11 cellular contexts compared by ENCODE assay signal in genomic region chr4:70874268-70875156, GRCh38. TPM values are rescaled to one million over a fixed set of nuclear protein-coding genes. Genes with fewer than 3 reads are reported as not detected.
DNase-seq lines count a peak whose midpoint lies in the region; ATAC-seq and TF ChIP-seq lines count a peak whose summit lies in the region.
"Had no signal": no experiment of that assay in that cellular context is flagged by ENCODE, and none has a peak within 500 bp of the region (broad histone marks: within the 10 kb centered on the region; RNA-seq: fewer than 3 reads in every experiment).

No MANE protein-coding gene starts in this region.

- DNase-seq in GM13977 (ENCODE audit: low spot score): peak; percentile 24
- DNase-seq in NOMO-1 (lab: John Stamatoyannopoulos, UW; ENCODE audit: unreplicated experiment in 2 of 2): peak; percentile 24 to 67
- no peak for DNase-seq in natural killer cell
- DNase-seq in KG1 (lab: John Stamatoyannopoulos, UW): no peak
- no peak for DNase-seq in NCI-H2227 treated with DMSO at 0.1 percent for 48 hours (lab: John Stamatoyannopoulos, UW)
- DNase-seq: activated T-cell treated with anti-CD3 and anti-CD28 coated beads, Interleukin-2, amount 50 U/mL, for 72 hours; BE2C; NCI-H1048 had no signal

- H3K4me3 Mint-ChIP-seq in natural killer cell: no peak overlapping the region
- H3K4me3 Mint-ChIP-seq: activated T-cell treated with anti-CD3 and anti-CD28 coated beads, Interleukin-2, amount 50 U/mL, for 72 hours had no signal

- intact Hi-C loops in natural killer cell (cut with micrococcal nuclease): no loop called here

- H3K4me1 Mint-ChIP-seq in natural killer cell: no peaks in the 10 kb centered on the region

- no peak overlapping the region for H3K27ac Mint-ChIP-seq in natural killer cell
- H3K27ac Mint-ChIP-seq: activated T-cell treated with anti-CD3 and anti-CD28 coated beads, Interleukin-2, amount 50 U/mL, for 72 hours had no signal

- ATAC-seq in GM21367 (IDR thresholded peaks at IDR 0.05; ENCODE audit: unreplicated experiment) (peak; percentile 82), HG03039 (IDR thresholded peaks at IDR 0.05; ENCODE audit: unreplicated experiment) (peak; percentile 45), natural killer cell (no peak)
- ATAC-seq in activated CD4-positive, CD25-positive, alpha-beta regulatory T cell treated with anti-CD3 and anti-CD28 coated beads, Interleukin-2, amount 50 U/mL, for 24 hours: no peak
- ATAC-seq: activated T-cell treated with anti-CD3 and anti-CD28 coated beads, Interleukin-2, amount 50 U/mL, for 72 hours had no signal

- H3K27me3 Mint-ChIP-seq in natural killer cell (ENCODE audit: low read depth in 2 of 2): no peaks in the 10 kb centered on the region

- H3K9me3 Mint-ChIP-seq in natural killer cell: no peaks in the 10 kb centered on the region
- H3K9me3 Mint-ChIP-seq: activated T-cell treated with anti-CD3 and anti-CD28 coated beads, Interleukin-2, amount 50 U/mL, for 72 hours had no signal

- TF ChIP-seq CTCF in GM13977 (IDR thresholded peaks at IDR 0.05; ENCODE audit: extremely low read depth, insufficient read depth, missing control alignments): no peak
- no peak for TF ChIP-seq CTCF in natural killer cell (IDR thresholded peaks at IDR 0.05)

- no peaks in the 10 kb centered on the region for H3K36me3 Mint-ChIP-seq in natural killer cell

- in situ Hi-C loops in GM13977 (cut with MboI; ENCODE audit: low pct_unique_long_range_greater_than_20kb, low sequenced_read_pairs, unreplicated experiment): no loop called here

RNA-seq across cellular contexts. Expression of gene MOB1B, which starts 27.7 kb away (rescaled TPM):
- 10 to 100 TPM; 15.1 to 23.6 (median 22.6) TPM for total RNA-seq in natural killer cell

RNA-seq across cellular contexts. Expression of gene GRSF1, which starts 34.8 kb away (rescaled TPM):
- 10 to 100 TPM; 33.4 to 50.8 (median 43.0) TPM for total RNA-seq in natural killer cell

Comparison
In these comparisons a context has a peak if more than half of its experiments do, and no peak if none do; other contexts are left out.
1. DNase-seq: peak in GM13977 (single experiment) and NOMO-1 (2 of 2); none in natural killer cell (single experiment), KG1 (single experiment) and NCI-H2227 treated with DMSO at 0.1 percent for 48 hours (single experiment).
2. ATAC-seq: peak in GM21367 (single experiment) and HG03039 (single experiment); none in natural killer cell (0 of 3) and activated CD4-positive, CD25-positive, alpha-beta regulatory T cell treated with anti-CD3 and anti-CD28 coated beads, Interleukin-2, amount 50 U/mL, for 24 hours (0 of 2).